Comparison of ENCODE assay signal across 8 cellular contexts in genomic region chr3:156675744-156676466, GRCh38. TPM values are rescaled to one million over a fixed set of nuclear protein-coding genes. Genes with fewer than 3 reads are reported as not detected.
DNase-seq lines count a peak whose midpoint lies in the region; ATAC-seq, FAIRE-seq and TF ChIP-seq lines count a peak whose summit lies in the region.

No MANE protein-coding gene starts in this region.

- peaks cover 21 to 42% of the 10 kb centered on the region in 2 experiments; a peak in 4 of 5 replicates for H3K4me1 ChIP-seq in K562 (replicated peaks in 1 of 2; ENCODE audit: control insufficient read depth in 2 of 2, insufficient read depth in 2 of 2, low read length in 2 of 2)

- peak; percentile 1; the same call in 2 of the 3 replicates for ATAC-seq in SK-N-SH treated with all-trans-retinoic acid at 6 μM for 48 hours
- no peak for ATAC-seq in K562
- no peak for ATAC-seq in GM21786 (IDR thresholded peaks at IDR 0.05; ENCODE audit: unreplicated experiment)
- no peak for ATAC-seq in GM19463 (IDR thresholded peaks at IDR 0.05; ENCODE audit: unreplicated experiment)

- intact Hi-C loops in K562 (cut with micrococcal nuclease) = loop anchor here (5.0 to 10.0 kb wide), 3 partner anchors 136 to 211 kb away; partner anchors contain the start of gene LEKR1

- H3K9me3 ChIP-seq in K562 (replicated peaks; ENCODE audit: control insufficient read depth, insufficient read depth, low read depth, low read length) = no peaks in the 10 kb centered on the region; the same call in 1 of the 2 replicates

- CTCF ChIA-PET in K562 (lab: Yijun Ruan, JAX; ENCODE audit: low intra/inter-chr PET ratio) = interaction anchor here (3.2 kb wide), 1 partner anchor 461 kb away, joined by 48 read pairs; no protein-coding TSS in a partner anchor

- TF ChIP-seq POLR2A in K562 (conservative IDR thresholded peaks at IDR 0.05) = no peak

- POLR2A ChIA-PET in K562 (lab: Yijun Ruan, JAX) = interaction anchor here (0.6 to 5.0 kb wide), 6 partner anchors 122 to 495 kb away, joined by 3 to 27 read pairs (median 3); partner anchors contain the start of gene SSR3

- in situ Hi-C loops in K562 (cut with MboI) = loop anchor here (25.0 kb wide), 1 partner anchor 539 kb away; no protein-coding TSS in a partner anchor

- DNase-seq in DMS79 treated with DMSO at 0.1 percent for 48 hours (lab: John Stamatoyannopoulos, UW) = peak; percentile 63
- peak; percentile 50 for DNase-seq in LNCaP clone FGC (ENCODE audit: low read depth)
- DNase-seq in K562 (ENCODE audit: extremely low read depth in 1 of 4, low spot score in 3 of 4) = peak in 2 of 4 experiments; percentile 29 to 67
- peak; percentile 92 for DNase-seq in iris pigment epithelial cell (ENCODE audit: low read depth)
- peak; percentile 12 for DNase-seq in stimulated activated CD4-positive, alpha-beta T cell treated with anti-CD3 and anti-CD28 coated beads, Interleukin-1b, Interleukin-23, amount 100 ng/mL, for 48 hours

- H3K36me3 ChIP-seq in K562 (ENCODE audit: control insufficient read depth, insufficient read depth, low read length) = peaks cover 38% of the 10 kb centered on the region

- H3K4me2 ChIP-seq in K562 (ENCODE audit: insufficient read depth, low read length) = peak overlapping the region; percentile 91

- TF ChIP-seq RAD21 in K562 (CRISPR knock-in tag; conservative IDR thresholded peaks at IDR 0.05 in 1 of 2, IDR thresholded peaks at IDR 0.05 in 1 of 2) = no peak

- no peaks in the 10 kb centered on the region for H3K27me3 ChIP-seq in K562 (ENCODE audit: control insufficient read depth in 2 of 2, insufficient read depth in 2 of 2, low read length in 2 of 2)

- peak overlapping the region; percentile 66 for H3K4me3 ChIP-seq in LNCaP clone FGC (ENCODE audit: low read depth, low read length)
- peak overlapping the region; percentile 89 for H3K4me3 ChIP-seq in K562

- TF ChIP-seq EP300 in K562 (IDR thresholded peaks at IDR 0.05; ENCODE audit: low read length) = no peak

- peaks cover 63% of the 10 kb centered on the region for H3K79me2 ChIP-seq in K562 (ENCODE audit: control insufficient read depth, insufficient read depth, low read length)

- H3K27ac ChIP-seq in K562 (ENCODE audit: extremely low read depth, low read depth, low read length) = peak overlapping the region; percentile 70

- no peaks in the 10 kb centered on the region for H3K9me1 ChIP-seq in K562 (ENCODE audit: control insufficient read depth, insufficient read depth, low read length)

- H4K20me1 ChIP-seq in K562 (replicated peaks; ENCODE audit: control insufficient read depth, insufficient read depth, low read length) = peaks cover 41% of the 10 kb centered on the region

- under 1% methylated on average over 25 of the region's 25 CpGs for WGBS in K562 (ENCODE audit: insufficient coverage, low coverage, missing lambda C conversion rate)

- BruUV-seq in K562 (replicated peaks; lab: Mats Ljungman, UMichigan) = no TSS peak

- H3K9ac ChIP-seq in K562 (ENCODE audit: insufficient read depth in 1 of 2, low read depth in 2 of 2, low read length in 2 of 2) = peak overlapping the region; percentile 78 to 94

- no peak for FAIRE-seq in K562 (lab: Jason Lieb, UNC)

- no peak for TF ChIP-seq CTCF in LNCaP clone FGC (IDR thresholded peaks at IDR 0.05; ENCODE audit: control insufficient read depth, extremely low read depth, insufficient read depth)
- TF ChIP-seq CTCF in K562 (IDR thresholded peaks at IDR 0.05 in 2 of 3, conservative IDR thresholded peaks at IDR 0.05 in 1 of 3; ENCODE audit: insufficient read depth in 2 of 3, low read depth in 1 of 3, low read length in 3 of 3) = 0 out of 6 replicates have a peak, but pooled peaks of 1 of the 3 experiments have one; percentile 17

- H2AFZ ChIP-seq in K562 (ENCODE audit: low read depth, low read length) = peak overlapping the region; percentile 49

TF ChIP-seq in SK-N-SH treated with all-trans-retinoic acid at 6 μM for 48 hours, 23 proteins besides CTCF, POLR2A, EP300 and RAD21:
- no peak for TF ChIP-seq RARB (CRISPR knock-in tag; IDR thresholded peaks at IDR 0.05)
- no peak for TF ChIP-seq ZNF8 (CRISPR knock-in tag; IDR thresholded peaks at IDR 0.05)
- no peak for TF ChIP-seq ISL1 (CRISPR knock-in tag; IDR thresholded peaks at IDR 0.05)
- TF ChIP-seq PATZ1 (CRISPR knock-in tag; IDR thresholded peaks at IDR 0.05; ENCODE audit: borderline replicate concordance) = no peak
- no peak for TF ChIP-seq PPARA (CRISPR knock-in tag; IDR thresholded peaks at IDR 0.05; ENCODE audit: borderline replicate concordance)
- TF ChIP-seq ZFP3 (CRISPR knock-in tag; IDR thresholded peaks at IDR 0.05) = no peak
- TF ChIP-seq OSR1 (CRISPR knock-in tag; IDR thresholded peaks at IDR 0.05) = no peak
- TF ChIP-seq SNAI2 (CRISPR knock-in tag; IDR thresholded peaks at IDR 0.05) = no peak
- no peak for TF ChIP-seq ZFP30 (CRISPR knock-in tag; IDR thresholded peaks at IDR 0.05)
- no peak for TF ChIP-seq ESRRG (CRISPR knock-in tag; IDR thresholded peaks at IDR 0.05)

TF ChIP-seq in K562, 482 proteins besides CTCF, POLR2A, EP300 and RAD21 (continues in another document):
- TF ChIP-seq PKNOX1 (IDR thresholded peaks at IDR 0.05) (peak; percentile 88), PBX2 (CRISPR knock-in tag; IDR thresholded peaks at IDR 0.05; ENCODE audit: low read depth) (no peak), PBX2 (tag; conservative IDR thresholded peaks at IDR 0.05; ENCODE audit: low read depth) (peak; percentile 91), SP1 (CRISPR knock-in tag; IDR thresholded peaks at IDR 0.05) (no peak), ARID3A (IDR thresholded peaks at IDR 0.05; ENCODE audit: borderline replicate concordance, low read depth, low read length) (peak; percentile 50; the same call in 1 of the 2 replicates), MEIS2 (IDR thresholded peaks at IDR 0.05; ENCODE audit: partially characterized antibody) (peak; percentile 95), NFIC (IDR thresholded peaks at IDR 0.05) (peak; percentile 85)

RNA-seq across cellular contexts. Expression of gene TIPARP, which starts 1.5 kb away (rescaled TPM):
- 28.7 and 54.2 TPM in 2 replicates for total RNA-seq in K562 (2011; cell fraction: chromatin; rRNA removed; ENCODE audit: low replicate concordance)
- 10.3 and 12.6 TPM in 2 replicates for total RNA-seq in K562 (2011; cell fraction: nucleolus; rRNA removed)
- 17.4 and 19.8 TPM in 2 replicates for total RNA-seq in K562 (2011; cell fraction: nucleoplasm; rRNA removed)
- total RNA-seq in K562 (2014; rRNA removed) = 15.1 and 15.8 TPM in 2 replicates
- 23.6 and 27.5 TPM in 2 replicates for total RNA-seq in K562 (2014; rRNA removed; fragmentation: Illumina TruSeq; extraction: Trizol)
- 29.4 TPM in 2 replicates for total RNA-seq in K562 (2015; rRNA removed; fragmentation: Illumina TruSeq; extraction: Trizol)
- 14.6 and 16.1 TPM in 2 replicates for total RNA-seq in K562 (2021)
- 11.9 and 12.2 TPM in 2 replicates for polyA plus RNA-seq in K562 (2011; rRNA removed)
- polyA plus RNA-seq in K562 (2011; cell fraction: cytosol; rRNA removed) = 3.2 and 4.4 TPM in 2 replicates
- polyA plus RNA-seq in K562 (2011; cell fraction: nucleus; rRNA removed) = 9.7 and 13.4 TPM in 2 replicates
- 15.9 and 21.4 TPM in 2 replicates for polyA plus RNA-seq in K562 (2012)
- polyA plus RNA-seq in K562 (2014; fragmentation: Illumina TruSeq; extraction: Trizol) = 18.3 and 20.4 TPM in 2 replicates
- polyA plus RNA-seq in K562 (2014; fragmentation: Nextera tagmentation; extraction: Ambion mirVana) = 1 to 10 TPM; 2.4 to 3.5 TPM
- 8.3 and 9.8 TPM in 2 replicates for polyA plus RNA-seq in K562 (2014; rRNA removed)
- 16.7 and 20.8 TPM in 2 replicates for polyA minus RNA-seq in K562 (2011; rRNA and poly(A)+ RNA removed)
- 9.1 and 11.1 TPM in 2 replicates for polyA minus RNA-seq in K562 (2011; cell fraction: cytosol; rRNA and poly(A)+ RNA removed)
- 17.1 and 47.2 TPM in 2 replicates for polyA minus RNA-seq in K562 (2011; cell fraction: nucleus; rRNA and poly(A)+ RNA removed)
